In the genomic region with DNA sequence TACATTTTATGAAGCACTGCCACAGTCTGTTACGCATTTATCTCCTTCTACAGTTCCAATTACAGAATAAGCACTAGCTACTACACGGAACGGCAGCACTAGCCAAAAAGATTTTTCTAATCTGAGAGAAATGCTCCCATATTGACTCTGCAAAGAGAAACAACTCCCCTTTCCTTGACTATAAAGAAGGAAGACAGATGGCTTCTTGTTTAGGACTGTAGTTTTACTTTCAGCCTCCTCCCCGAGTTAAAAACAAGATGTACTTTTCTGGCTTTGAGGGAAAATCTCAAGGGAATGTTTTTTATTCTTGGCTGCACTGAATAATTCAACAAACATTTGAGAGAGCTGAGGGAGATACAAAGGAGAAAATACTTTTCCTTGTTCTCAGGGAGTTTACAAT, we compare ENCODE assay signal across 11 cellular contexts. TPM values are rescaled to one million over a fixed set of nuclear protein-coding genes. Genes with fewer than 3 reads are reported as not detected.
A peak's percentile ranks its signal among the peaks of the same experiment; 100 is the strongest.
DNase-seq lines count a peak whose midpoint lies in the region; ATAC-seq and FAIRE-seq lines count a peak whose summit lies in the region.
"Had no signal": no experiment of that assay in that cellular context is flagged by ENCODE, and none has a peak within 500 bp of the region (broad histone marks: within the 10 kb centered on the region; RNA-seq: fewer than 3 reads in every experiment).

No MANE protein-coding gene starts in this region.

- H3K79me2 ChIP-seq in ACC112 (ENCODE audit: control insufficient read depth, insufficient read depth, low read length, unreplicated experiment): peaks cover 26% of the 10 kb centered on the region

- peaks cover 37% of the 10 kb centered on the region for H3K4me1 ChIP-seq in ACC112 (ENCODE audit: control insufficient read depth, insufficient read depth, low read length, unreplicated experiment)

- peak overlapping the region; percentile 80 for H3K27ac ChIP-seq in ACC112 (ENCODE audit: low read depth, low read length)

- H3K4me3 ChIP-seq in ACC112 (ENCODE audit: low read depth, low read length): peak overlapping the region; percentile 96

- H2AFZ ChIP-seq in ACC112 (ENCODE audit: low read length, unreplicated experiment): peak overlapping the region; percentile 77

- peak; percentile 97 for FAIRE-seq in endometrium (lab: Jason Lieb, UNC)

- H3K27me3 ChIP-seq in ACC112 (ENCODE audit: insufficient read depth, low read length): no peaks in the 10 kb centered on the region

- no peaks in the 10 kb centered on the region for H3K36me3 ChIP-seq in ACC112 (ENCODE audit: insufficient read depth, low read length)

- ATAC-seq in GM19328 (IDR thresholded peaks at IDR 0.05; ENCODE audit: unreplicated experiment) (no peak), HG02763 (IDR thresholded peaks at IDR 0.05; ENCODE audit: unreplicated experiment) (no peak), HG03457 (IDR thresholded peaks at IDR 0.05; ENCODE audit: unreplicated experiment) (no peak)

- DNase-seq in NAMALWA (ENCODE audit: low spot score): peak; percentile 15
- peak; percentile 40 for DNase-seq in middle frontal gyrus (ENCODE audit: extremely low spot score, low spot score)
- DNase-seq in mesenteric fat pad (ENCODE audit: low spot score): no peak
- DNase-seq: activated T-cell treated with anti-CD3 and anti-CD28 coated beads, Interleukin-2, amount 50 U/mL, for 24 hours; NCI-H510A; stimulated activated CD4-positive, alpha-beta T cell treated with anti-CD3 and anti-CD28 coated beads, Interleukin-4, amount 100 ng/mL, for 4 hours had no signal

RNA-seq across cellular contexts. Expression of a gene that starts 1.9 kb away (rescaled TPM):
- total RNA-seq in mesenteric fat pad: 35.3 TPM
